ENCODE assay signal across 22 cellular contexts in genomic region chr18:36196239-36196995, GRCh38. TPM values are rescaled to one million over a fixed set of nuclear protein-coding genes. Genes with fewer than 3 reads are reported as not detected.
"Had no signal": no experiment of that assay in that cellular context is flagged by ENCODE, and none has a peak within 500 bp of the region (broad histone marks: within the 10 kb centered on the region; RNA-seq: fewer than 3 reads in every experiment).

No MANE protein-coding gene starts in this region.

- H3K4me2 ChIP-seq: hepatocyte had no signal

- H3K27me3 ChIP-seq: body of pancreas, foreskin keratinocyte, hepatocyte, spleen, testis, uterus had no signal

- ATAC-seq: activated CD8-positive, alpha-beta T cell treated with anti-CD3 and anti-CD28 coated beads, Interleukin-2, amount 10 ng/mL, durations not matched to agents 7 days and 5 days; body of pancreas; foreskin keratinocyte; left lobe of liver; naive thymus-derived CD8-positive, alpha-beta T cell had no signal

- H3K79me2 ChIP-seq: hepatocyte had no signal

- H3K9me3 ChIP-seq: body of pancreas, spleen, testis, uterus had no signal

- FAIRE-seq: colon had no signal

- H3K27ac ChIP-seq: body of pancreas, foreskin keratinocyte, hepatocyte, spleen, testis, uterus, VCaP had no signal

- DNase-seq: activated CD4-positive, alpha-beta T cell treated with anti-CD3 and anti-CD28 coated beads, Interleukin-2, amount 50 U/mL, for 1 hour; activated CD4-positive, CD25-positive, alpha-beta regulatory T cell treated with anti-CD3 and anti-CD28 coated beads, Interleukin-2, amount 50 U/mL, for 72 hours; activated CD8-positive, alpha-beta T cell treated with anti-CD3 and anti-CD28 coated beads, Interleukin-2, amount 10 ng/mL, durations not matched to agents 7 days and 5 days; activated T-cell treated with anti-CD3 and anti-CD28 coated beads, Interleukin-2, amount 50 U/mL, for 48 hours; anterior cingulate cortex; body of pancreas; effector memory CD4-positive, alpha-beta T cell; foreskin keratinocyte; immature natural killer cell; naive thymus-derived CD8-positive, alpha-beta T cell; retina; stimulated activated CD4-positive, alpha-beta T cell treated with anti-CD3 and anti-CD28 coated beads, Interleukin-4, amount 100 ng/mL, for 1 hour; stimulated activated naive CD4-positive, alpha-beta T cell; testis; trophoblast cell; uterus had no signal

- H3K4me3 ChIP-seq: body of pancreas, hepatocyte, lung, spleen, testis, uterus had no signal

- H3K4me1 ChIP-seq: body of pancreas, foreskin keratinocyte, spleen, testis, uterus had no signal

- H3K36me3 ChIP-seq: spleen, uterus had no signal

- H2AFZ ChIP-seq: hepatocyte had no signal

RNA-seq across cellular contexts. Expression of gene MOCOS, which starts 9.1 kb away (rescaled TPM):
- polyA plus RNA-seq: immature natural killer cell; naive thymus-derived CD8-positive, alpha-beta T cell had no signal
